Comparison of ENCODE assay signal across 26 cellular contexts in the genomic region with DNA sequence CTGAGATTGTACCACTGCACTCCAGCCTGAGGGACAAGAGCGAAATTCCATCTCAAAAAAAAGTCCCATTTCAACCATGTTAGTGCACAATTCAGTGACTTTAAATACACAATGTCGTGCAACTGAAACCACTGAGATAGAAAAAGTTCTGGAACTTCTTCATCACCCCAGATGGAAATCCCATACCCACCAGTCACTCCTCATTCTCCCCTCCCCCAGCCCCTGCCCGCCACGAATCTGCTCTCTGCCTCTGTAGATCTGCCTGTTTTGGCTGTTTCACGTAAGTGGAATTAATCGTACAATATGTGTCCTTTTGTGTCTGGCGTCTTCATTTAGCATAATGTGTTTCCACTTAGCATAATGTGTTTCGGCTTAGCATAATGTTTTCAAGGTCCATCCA. TPM values are rescaled to one million over a fixed set of nuclear protein-coding genes. Genes with fewer than 3 reads are reported as not detected.
DNase-seq lines count a peak whose midpoint lies in the region; ATAC-seq, FAIRE-seq and TF ChIP-seq lines count a peak whose summit lies in the region.
"Had no signal": no experiment of that assay in that cellular context is flagged by ENCODE, and none has a peak within 500 bp of the region (broad histone marks: within the 10 kb centered on the region; RNA-seq: fewer than 3 reads in every experiment).

No MANE protein-coding gene starts in this region.

- no peak overlapping the region for H3K4me3 Mint-ChIP-seq in activated T-helper 17 cell treated with anti-CD3 and anti-CD28 coated beads, Interleukin-2, amount 50 U/mL, for 72 hours
- H3K4me3 Mint-ChIP-seq: CD14-positive monocyte; CD4-positive, alpha-beta T cell; CD8-positive, alpha-beta memory T cell; GM23338; H9; HFFc6 had no signal

- H3K9me3 Mint-ChIP-seq in activated T-helper 17 cell treated with anti-CD3 and anti-CD28 coated beads, Interleukin-2, amount 50 U/mL, for 72 hours: no peaks in the 10 kb centered on the region
- H3K9me3 Mint-ChIP-seq: CD14-positive monocyte; CD4-positive, alpha-beta T cell; CD8-positive, alpha-beta memory T cell; GM23338; H9; HFFc6 had no signal

- in situ Hi-C loops in K562 (cut with MboI): loop anchor here (25.0 kb wide), 1 partner anchor 429 kb away; no protein-coding TSS in a partner anchor

- H3K4me2 ChIP-seq in K562 (ENCODE audit: insufficient read depth, low read length): no peak overlapping the region
- H3K4me2 ChIP-seq: A549; BLaER1 treated with 17β-estradiol and CSF1 and Interleukin-3, amounts not matched to agents 10 nM and 100 nM; GM23338 had no signal

- H3K27me3 ChIP-seq in heart left ventricle: peaks cover 0 to 20% (median 0%) of the 10 kb centered on the region in 9 donors
- H3K27me3 ChIP-seq in K562 (ENCODE audit: control insufficient read depth in 2 of 2, insufficient read depth in 2 of 2, low read length in 2 of 2): peaks cover 9 to 58% of the 10 kb centered on the region in 2 experiments; a peak in 4 of 5 replicates
- H3K27me3 ChIP-seq: BE2C had no signal

- no peak for FAIRE-seq in K562 (lab: Jason Lieb, UNC)
- no peak for FAIRE-seq in kidney (lab: Jason Lieb, UNC)
- FAIRE-seq: A549, D721Med, GM12878, GM18507 had no signal

- no peaks in the 10 kb centered on the region for H3K36me3 Mint-ChIP-seq in activated T-helper 17 cell treated with anti-CD3 and anti-CD28 coated beads, Interleukin-2, amount 50 U/mL, for 72 hours (ENCODE audit: low read depth)
- H3K36me3 Mint-ChIP-seq: CD14-positive monocyte; CD8-positive, alpha-beta memory T cell had no signal

- TF ChIP-seq CTCF in heart left ventricle (IDR thresholded peaks at IDR 0.05) (no peak), K562 (IDR thresholded peaks at IDR 0.05 in 2 of 3, conservative IDR thresholded peaks at IDR 0.05 in 1 of 3; ENCODE audit: insufficient read depth in 2 of 3, low read depth in 1 of 3, low read length in 3 of 3) (no peak), kidney (IDR thresholded peaks at IDR 0.05; ENCODE audit: borderline replicate concordance, extremely low read depth, insufficient read depth) (no peak)

- peaks cover 3% of the 10 kb centered on the region for H3K9me1 ChIP-seq in K562 (ENCODE audit: control insufficient read depth, insufficient read depth, low read length)

- no TSS peak for BruUV-seq in K562 (replicated peaks; lab: Mats Ljungman, UMichigan)

- TF ChIP-seq RAD21 in K562 (CRISPR knock-in tag; conservative IDR thresholded peaks at IDR 0.05 in 1 of 2, IDR thresholded peaks at IDR 0.05 in 1 of 2): no peak

- no peak overlapping the region for H3K27ac Mint-ChIP-seq in activated T-helper 17 cell treated with anti-CD3 and anti-CD28 coated beads, Interleukin-2, amount 50 U/mL, for 72 hours
- H3K27ac Mint-ChIP-seq: CD14-positive monocyte; CD4-positive, alpha-beta T cell; CD8-positive, alpha-beta memory T cell; GM23338; H9; HFFc6 had no signal

- H3K27ac ChIP-seq in heart left ventricle (no peak overlapping the region), K562 (ENCODE audit: extremely low read depth, low read depth, low read length) (no peak overlapping the region), kidney (ENCODE audit: low read depth in 2 of 2, low read length in 2 of 2) (no peak overlapping the region)
- H3K27ac ChIP-seq: A549; BLaER1 treated with 17β-estradiol and CSF1 and Interleukin-3, amounts not matched to agents 10 nM and 100 nM had no signal

- CTCF ChIA-PET in K562 (lab: Yijun Ruan, JAX; ENCODE audit: low intra/inter-chr PET ratio): no interaction called here

- H3K36me3 ChIP-seq in heart left ventricle: no peaks in the 10 kb centered on the region
- H3K36me3 ChIP-seq in K562 (ENCODE audit: control insufficient read depth, insufficient read depth, low read length): no peaks in the 10 kb centered on the region
- no peaks in the 10 kb centered on the region for H3K36me3 ChIP-seq in kidney (ENCODE audit: control insufficient read depth in 1 of 2, insufficient read depth in 2 of 2, low read length in 2 of 2)
- H3K36me3 ChIP-seq: BE2C; BLaER1 treated with 17β-estradiol and CSF1 and Interleukin-3, amounts not matched to agents 10 nM and 100 nM had no signal

- no peaks in the 10 kb centered on the region for H3K9me3 ChIP-seq in heart left ventricle
- no peaks in the 10 kb centered on the region for H3K9me3 ChIP-seq in K562 (replicated peaks; ENCODE audit: control insufficient read depth, insufficient read depth, low read depth, low read length)
- no peaks in the 10 kb centered on the region for H3K9me3 ChIP-seq in kidney (ENCODE audit: control insufficient read depth in 1 of 2, low read length in 2 of 2)
- H3K9me3 ChIP-seq: A549; BE2C; BLaER1 treated with 17β-estradiol and CSF1 and Interleukin-3, amounts not matched to agents 10 nM and 100 nM had no signal

- no peak for ATAC-seq in Right ventricle myocardium inferior
- ATAC-seq in heart left ventricle: no peak
- ATAC-seq in K562: no peak
- ATAC-seq in GM18502 (IDR thresholded peaks at IDR 0.05; ENCODE audit: poor library complexity, unreplicated experiment): no peak
- no peak for ATAC-seq in activated T-helper 17 cell treated with anti-CD3 and anti-CD28 coated beads, Interleukin-2, amount 50 U/mL, for 72 hours (replicated peaks)
- ATAC-seq: A549, GM12878, GM23338 had no signal

- H3K9ac ChIP-seq in K562 (ENCODE audit: insufficient read depth in 1 of 2, low read depth in 2 of 2, low read length in 2 of 2) (no peak overlapping the region), kidney (ENCODE audit: low read length in 2 of 2) (no peak overlapping the region)
- H3K9ac ChIP-seq: BLaER1 treated with 17β-estradiol and CSF1 and Interleukin-3, amounts not matched to agents 10 nM and 100 nM had no signal

- WGBS in heart left ventricle, 4 donors: 76 to 85% (median 78%) methylated on average over 8 of the region's 8 CpGs
- WGBS in K562 (ENCODE audit: insufficient coverage, low coverage, missing lambda C conversion rate): 1% methylated on average over 8 of the region's 8 CpGs

- H3K79me2 ChIP-seq in K562 (ENCODE audit: control insufficient read depth, insufficient read depth, low read length): no peaks in the 10 kb centered on the region

- H3K4me1 ChIP-seq in heart left ventricle: no peaks in the 10 kb centered on the region
- H3K4me1 ChIP-seq in K562 (replicated peaks in 1 of 2; ENCODE audit: control insufficient read depth in 2 of 2, insufficient read depth in 2 of 2, low read length in 2 of 2): peaks cover 0 to 5% of the 10 kb centered on the region in 2 experiments; a peak in 1 of 5 replicates
- H3K4me1 ChIP-seq in kidney (ENCODE audit: control insufficient read depth in 1 of 2, insufficient read depth in 1 of 2, low read depth in 1 of 2, low read length in 2 of 2): no peaks in the 10 kb centered on the region
- H3K4me1 ChIP-seq: A549, BE2C had no signal

- TF ChIP-seq POLR2A in heart left ventricle (IDR thresholded peaks at IDR 0.05): no peak
- no peak for TF ChIP-seq POLR2A in K562 (conservative IDR thresholded peaks at IDR 0.05)

- H2AFZ ChIP-seq in K562 (ENCODE audit: low read depth, low read length): no peak overlapping the region
- H2AFZ ChIP-seq: GM23338 had no signal

- no peaks in the 10 kb centered on the region for H3K4me1 Mint-ChIP-seq in activated T-helper 17 cell treated with anti-CD3 and anti-CD28 coated beads, Interleukin-2, amount 50 U/mL, for 72 hours
- H3K4me1 Mint-ChIP-seq: CD14-positive monocyte; CD8-positive, alpha-beta memory T cell; GM23338 had no signal

- POLR2A ChIA-PET in K562 (lab: Yijun Ruan, JAX): interaction anchor here (0.5 kb wide), 1 partner anchor 554 kb away, joined by 4 read pairs; no protein-coding TSS in a partner anchor

- TF ChIP-seq EP300 in K562 (IDR thresholded peaks at IDR 0.05; ENCODE audit: low read length): no peak

- no peaks in the 10 kb centered on the region; the same call in none of the 2 replicates for H4K20me1 ChIP-seq in K562 (replicated peaks; ENCODE audit: control insufficient read depth, insufficient read depth, low read length)

- intact Hi-C loops in Right ventricle myocardium inferior (cut with DNase I): no loop called here
- intact Hi-C loops in heart left ventricle (cut with DNase I): no loop called here
- intact Hi-C loops in K562 (cut with micrococcal nuclease): no loop called here
- intact Hi-C loops in kidney (cut with DNase I): no loop called here

- H3K27me3 Mint-ChIP-seq in activated T-helper 17 cell treated with anti-CD3 and anti-CD28 coated beads, Interleukin-2, amount 50 U/mL, for 72 hours: peaks cover under 1% of the 10 kb centered on the region

- no peak overlapping the region for H3K4me3 ChIP-seq in heart left ventricle
- no peak overlapping the region for H3K4me3 ChIP-seq in K562
- no peak overlapping the region for H3K4me3 ChIP-seq in kidney (ENCODE audit: low read length in 2 of 2)
- H3K4me3 ChIP-seq: A549; BLaER1 treated with 17β-estradiol and CSF1 and Interleukin-3, amounts not matched to agents 10 nM and 100 nM; GM12878; GM23338 had no signal

- DNase-seq in Right ventricle myocardium inferior (ENCODE audit: missing footprints) (peak; percentile 22), heart left ventricle (no peak), K562 (ENCODE audit: extremely low read depth in 1 of 4, low spot score in 3 of 4) (no peak), kidney (peak; percentile 6)
- DNase-seq in activated CD4-positive, CD25-positive, alpha-beta regulatory T cell (lab: John Stamatoyannopoulos, UW): no peak
- DNase-seq: 8988T; ACHN; AML-193; BE2C; CD4-positive, alpha-beta T cell; DMS79; EL; GDM1; H9; HFFc6 had no signal

RNA-seq across cellular contexts. Expression of a gene that starts 3.6 kb away (rescaled TPM):
- not detected for total RNA-seq in Right ventricle myocardium inferior
- total RNA-seq in heart left ventricle: not detected
- not detected for polyA plus RNA-seq in heart left ventricle
- total RNA-seq in K562 (2011; cell fraction: chromatin; rRNA removed; ENCODE audit: low replicate concordance): not detected in 2 replicates
- not detected in 2 replicates for total RNA-seq in K562 (2011; cell fraction: nucleolus; rRNA removed)
- total RNA-seq in K562 (2011; cell fraction: nucleoplasm; rRNA removed): not detected in 2 replicates
- total RNA-seq in K562 (2014; rRNA removed): not detected in 2 replicates
- total RNA-seq in K562 (2014; rRNA removed; fragmentation: Illumina TruSeq; extraction: Trizol): not detected in 2 replicates
- not detected in 2 replicates for total RNA-seq in K562 (2015; rRNA removed; fragmentation: Illumina TruSeq; extraction: Trizol)
- not detected in 2 replicates for total RNA-seq in K562 (2021)
- polyA plus RNA-seq in K562 (2011; rRNA removed): not detected in 2 replicates
- polyA plus RNA-seq in K562 (2011; cell fraction: cytosol; rRNA removed): not detected in 2 replicates
- not detected in 2 replicates for polyA plus RNA-seq in K562 (2011; cell fraction: nucleus; rRNA removed)
- not detected in 2 replicates for polyA plus RNA-seq in K562 (2012)
- not detected in 2 replicates for polyA plus RNA-seq in K562 (2014; fragmentation: Illumina TruSeq; extraction: Trizol)
- not detected for polyA plus RNA-seq in K562 (2014; fragmentation: Nextera tagmentation; extraction: Ambion mirVana)
- polyA plus RNA-seq in K562 (2014; rRNA removed): not detected in 2 replicates
- polyA minus RNA-seq in K562 (2011; rRNA and poly(A)+ RNA removed): not detected in 2 replicates
- not detected in 2 replicates for polyA minus RNA-seq in K562 (2011; cell fraction: cytosol; rRNA and poly(A)+ RNA removed)
- polyA minus RNA-seq in K562 (2011; cell fraction: nucleus; rRNA and poly(A)+ RNA removed): not detected in 2 replicates
- total RNA-seq in kidney: not detected
- polyA plus RNA-seq in kidney (ENCODE audit: insufficient read depth, low read depth, low replicate concordance): not detected
- total RNA-seq in activated T-helper 17 cell treated with anti-CD3 and anti-CD28 coated beads, Interleukin-2, amount 50 U/mL, for 72 hours: not detected
- total RNA-seq: CD4-positive, alpha-beta T cell; CD8-positive, alpha-beta memory T cell; GM12878; H4; H9; HFFc6 had no signal
- polyA plus RNA-seq: A549; CD14-positive monocyte; CD8-positive, alpha-beta memory T cell; GM12878; GM23338 had no signal

RNA-seq across cellular contexts. Expression of a gene that starts 53.3 kb away (rescaled TPM):
- total RNA-seq in Right ventricle myocardium inferior (39.3 TPM), heart left ventricle (10 to 100 TPM; 17.9 to 70.4 (median 38.2) TPM), K562 (2014; rRNA removed) (0.45 and 0.54 TPM in 2 replicates), K562 (2014; rRNA removed; fragmentation: Illumina TruSeq; extraction: Trizol) (0.16 and 0.18 TPM in 2 replicates), K562 (2015; rRNA removed; fragmentation: Illumina TruSeq; extraction: Trizol) (0.29 and 0.49 TPM in 2 replicates), K562 (2021) (0.83 and 1.1 TPM in 2 replicates), kidney (2.9 TPM)
- polyA plus RNA-seq in heart left ventricle (10 to 100 TPM in 1 of 2 donors, 1 to 10 TPM in 1; 2.9 to 15.6 TPM), K562 (2011; rRNA removed) (0.31 and 0.36 TPM in 2 replicates), K562 (2014; fragmentation: Illumina TruSeq; extraction: Trizol) (0.58 and 1.1 TPM in 2 replicates), K562 (2014; fragmentation: Nextera tagmentation; extraction: Ambion mirVana) (under 1 TPM; 0.04 to 0.14 TPM), K562 (2014; rRNA removed) (0.45 and 0.90 TPM in 2 replicates), kidney (ENCODE audit: insufficient read depth, low read depth, low replicate concordance) (15.4 TPM)
- total RNA-seq in K562 (2011; cell fraction: chromatin; rRNA removed; ENCODE audit: low replicate concordance): 2.1 and 2.2 TPM in 2 replicates
- total RNA-seq in K562 (2011; cell fraction: nucleolus; rRNA removed): 0.92 and 1.2 TPM in 2 replicates
- 1.1 and 1.5 TPM in 2 replicates for total RNA-seq in K562 (2011; cell fraction: nucleoplasm; rRNA removed)
- 0.15 and 0.31 TPM in 2 replicates for polyA plus RNA-seq in K562 (2011; cell fraction: cytosol; rRNA removed)
- 0.32 and 0.47 TPM in 2 replicates for polyA plus RNA-seq in K562 (2011; cell fraction: nucleus; rRNA removed)
- 1.9 and 4.6 TPM in 2 replicates for polyA plus RNA-seq in K562 (2012)
- polyA minus RNA-seq in K562 (2011; rRNA and poly(A)+ RNA removed): 0.35 and 0.42 TPM in 2 replicates
- 0.36 and 0.86 TPM in 2 replicates for polyA minus RNA-seq in K562 (2011; cell fraction: cytosol; rRNA and poly(A)+ RNA removed)
- polyA minus RNA-seq in K562 (2011; cell fraction: nucleus; rRNA and poly(A)+ RNA removed): 0.40 and 0.44 TPM in 2 replicates
- 1 to 10 TPM in 1 of 2 donors, under 1 TPM in 1; 0.63 to 4.9 TPM for total RNA-seq in activated T-helper 17 cell treated with anti-CD3 and anti-CD28 coated beads, Interleukin-2, amount 50 U/mL, for 72 hours
- polyA plus RNA-seq: CD14-positive monocyte had no signal

RNA-seq across cellular contexts. Expression of a gene that starts 57.0 kb away (rescaled TPM):
- not detected for total RNA-seq in Right ventricle myocardium inferior
- total RNA-seq in heart left ventricle: under 1 TPM in 1 of 9 donors, not detected in 8; 0.52 TPM
- polyA plus RNA-seq in heart left ventricle: not detected
- not detected in 2 replicates for total RNA-seq in K562 (2011; cell fraction: chromatin; rRNA removed; ENCODE audit: low replicate concordance)
- not detected in 2 replicates for total RNA-seq in K562 (2011; cell fraction: nucleolus; rRNA removed)
- not detected in 2 replicates for total RNA-seq in K562 (2011; cell fraction: nucleoplasm; rRNA removed)
- total RNA-seq in K562 (2014; rRNA removed): not detected in 2 replicates
- not detected in 2 replicates for total RNA-seq in K562 (2014; rRNA removed; fragmentation: Illumina TruSeq; extraction: Trizol)
- total RNA-seq in K562 (2015; rRNA removed; fragmentation: Illumina TruSeq; extraction: Trizol): not detected in 2 replicates
- total RNA-seq in K562 (2021): not detected in 2 replicates
- not detected in 2 replicates for polyA plus RNA-seq in K562 (2011; rRNA removed)
- not detected in 2 replicates for polyA plus RNA-seq in K562 (2011; cell fraction: cytosol; rRNA removed)
- polyA plus RNA-seq in K562 (2011; cell fraction: nucleus; rRNA removed): not detected in 2 replicates
- polyA plus RNA-seq in K562 (2012): not detected in 2 replicates
- polyA plus RNA-seq in K562 (2014; fragmentation: Illumina TruSeq; extraction: Trizol): not detected in 2 replicates
- polyA plus RNA-seq in K562 (2014; fragmentation: Nextera tagmentation; extraction: Ambion mirVana): not detected
- polyA plus RNA-seq in K562 (2014; rRNA removed): 0.05 TPM in 1 of 2 replicates, not detected in the other
- not detected in 2 replicates for polyA minus RNA-seq in K562 (2011; rRNA and poly(A)+ RNA removed)
- polyA minus RNA-seq in K562 (2011; cell fraction: cytosol; rRNA and poly(A)+ RNA removed): not detected in 2 replicates
- not detected in 2 replicates for polyA minus RNA-seq in K562 (2011; cell fraction: nucleus; rRNA and poly(A)+ RNA removed)
- not detected for total RNA-seq in kidney
- polyA plus RNA-seq in kidney (ENCODE audit: insufficient read depth, low read depth, low replicate concordance): not detected
- under 1 TPM in 1 of 2 donors, not detected in 1; 0.71 TPM for total RNA-seq in activated T-helper 17 cell treated with anti-CD3 and anti-CD28 coated beads, Interleukin-2, amount 50 U/mL, for 72 hours
- total RNA-seq: CD4-positive, alpha-beta T cell; CD8-positive, alpha-beta memory T cell; HFFc6 had no signal
- polyA plus RNA-seq: CD14-positive monocyte; CD8-positive, alpha-beta memory T cell; GM12878 had no signal

Comparison
In these comparisons a context has a peak if more than half of its experiments do, and no peak if none do; other contexts are left out.
1. DNase-seq: peak in Right ventricle myocardium inferior (single experiment) and kidney (single experiment); none in heart left ventricle (0 of 5), K562 (0 of 4) and activated CD4-positive, CD25-positive, alpha-beta regulatory T cell (0 of 4).